ENCODE assay signal across 9 cellular contexts in the genomic region with DNA sequence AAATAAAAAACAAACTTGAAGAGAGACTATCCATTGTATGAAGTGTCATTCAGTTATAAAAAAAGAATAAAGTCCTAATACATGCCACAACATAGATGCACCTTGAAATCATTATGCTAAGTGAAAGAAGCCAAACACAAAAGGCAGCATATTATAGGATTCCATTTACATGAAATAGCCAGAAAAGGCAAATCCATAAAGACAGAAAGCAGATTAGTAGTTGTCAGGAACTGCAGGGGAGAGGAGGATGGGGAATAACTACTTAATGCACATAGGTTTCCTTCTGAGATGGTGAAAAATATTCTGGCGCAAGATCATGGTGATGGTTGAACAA. TPM values are rescaled to one million over a fixed set of nuclear protein-coding genes. Genes with fewer than 3 reads are reported as not detected.
DNase-seq lines count a peak whose midpoint lies in the region; ATAC-seq and TF ChIP-seq lines count a peak whose summit lies in the region.
"Had no signal": no experiment of that assay in that cellular context is flagged by ENCODE, and none has a peak within 500 bp of the region (broad histone marks: within the 10 kb centered on the region; RNA-seq: fewer than 3 reads in every experiment).

No MANE protein-coding gene starts in this region.

- H3K4me3 ChIP-seq in left ventricle myocardium inferior: peak overlapping the region; percentile 47
- H3K4me3 ChIP-seq in endocrine pancreas (ENCODE audit: control insufficient read depth, insufficient read depth, low read length): peak overlapping the region; percentile 85
- H3K4me3 ChIP-seq in urinary bladder (ENCODE audit: low read depth, low read length): peak overlapping the region; percentile 33
- H3K4me3 ChIP-seq in uterus: peak overlapping the region in 1 of 2 donors; percentile 16

- H3K9ac ChIP-seq in endocrine pancreas (ENCODE audit: control insufficient read depth, insufficient read depth, low read length): no peak overlapping the region

- TF ChIP-seq POLR2A in uterus (IDR thresholded peaks at IDR 0.05): no peak

- no peak for ATAC-seq in left cardiac atrium
- peak; percentile 40 for ATAC-seq in HG03378 (IDR thresholded peaks at IDR 0.05; ENCODE audit: unreplicated experiment)

- TF ChIP-seq CTCF in left ventricle myocardium inferior (IDR thresholded peaks at IDR 0.05; ENCODE audit: borderline replicate concordance) (no peak), uterus (IDR thresholded peaks at IDR 0.05) (no peak)

- 96% methylated on average over 1 of the region's 1 CpG for WGBS in urinary bladder

- no peaks in the 10 kb centered on the region for H3K9me3 ChIP-seq in left ventricle myocardium inferior (replicated peaks)
- no peaks in the 10 kb centered on the region for H3K9me3 ChIP-seq in endocrine pancreas (ENCODE audit: control insufficient read depth, low read length)
- H3K9me3 ChIP-seq in uterus: no peaks in the 10 kb centered on the region

- H3K27ac ChIP-seq in left ventricle myocardium inferior (replicated peaks) (no peak overlapping the region), urinary bladder (ENCODE audit: low read depth) (no peak overlapping the region), uterus (no peak overlapping the region)

- H3K27me3 ChIP-seq in left ventricle myocardium inferior (ENCODE audit: low read depth) (peaks cover 9% of the 10 kb centered on the region), endocrine pancreas (ENCODE audit: control insufficient read depth, insufficient read depth, low read length) (no peaks in the 10 kb centered on the region), uterus (no peaks in the 10 kb centered on the region)

- H3K36me3 ChIP-seq in left ventricle myocardium inferior (no peaks in the 10 kb centered on the region), endocrine pancreas (ENCODE audit: control insufficient read depth, insufficient read depth, low read length) (no peaks in the 10 kb centered on the region), urinary bladder (ENCODE audit: insufficient read depth) (no peaks in the 10 kb centered on the region), uterus (no peaks in the 10 kb centered on the region)

- DNase-seq in left ventricle myocardium inferior (no peak), left cardiac atrium (no peak), activated gamma-delta T cell (lab: John Stamatoyannopoulos, UW) (no peak), uterus (no peak), GF-D8 (lab: John Stamatoyannopoulos, UW) (no peak)
- DNase-seq: DMS79 had no signal

- intact Hi-C loops in left ventricle myocardium inferior (cut with micrococcal nuclease): no loop called here
- intact Hi-C loops in left cardiac atrium (cut with DNase I): no loop called here
- intact Hi-C loops in uterus (cut with DNase I; ENCODE audit: low total_unique reads): no loop called here

- H3K4me1 ChIP-seq in left ventricle myocardium inferior (no peaks in the 10 kb centered on the region), endocrine pancreas (ENCODE audit: control insufficient read depth, insufficient read depth, low read length) (no peaks in the 10 kb centered on the region), urinary bladder (ENCODE audit: insufficient read depth) (peaks cover 1% of the 10 kb centered on the region), uterus (no peaks in the 10 kb centered on the region)

RNA-seq across cellular contexts. Expression of a gene that starts 6.6 kb away (rescaled TPM):
- total RNA-seq in left ventricle myocardium inferior: not detected
- total RNA-seq in left cardiac atrium: not detected
- not detected for total RNA-seq in urinary bladder
- 0.13 TPM for polyA plus RNA-seq in urinary bladder
- not detected for total RNA-seq in uterus
